ENCODE assay signal across 9 cellular contexts in genomic region chr3:169846458-169847193, GRCh38. TPM values are rescaled to one million over a fixed set of nuclear protein-coding genes. Genes with fewer than 3 reads are reported as not detected.
DNase-seq lines count a peak whose midpoint lies in the region; ATAC-seq and TF ChIP-seq lines count a peak whose summit lies in the region.
"Had no signal": no experiment of that assay in that cellular context is flagged by ENCODE, and none has a peak within 500 bp of the region (broad histone marks: within the 10 kb centered on the region; RNA-seq: fewer than 3 reads in every experiment).

No MANE protein-coding gene starts in this region.

- BruUV-seq in Calu3 (replicated peaks; lab: Mats Ljungman, UMichigan): no TSS peak

- no peak overlapping the region for H3K27ac Mint-ChIP-seq in Calu3 (ENCODE audit: unreplicated experiment)

- intact Hi-C loops in Calu3 (cut with micrococcal nuclease; ENCODE audit: unreplicated experiment): no loop called here

- no peak overlapping the region for H3K4me3 ChIP-seq in fibroblast of the aortic adventitia (ENCODE audit: low read depth, low read length)

- TF ChIP-seq CTCF in fibroblast of the aortic adventitia (IDR thresholded peaks at IDR 0.05; ENCODE audit: insufficient read depth, low read length) (no peak), Calu3 (IDR thresholded peaks at IDR 0.05; ENCODE audit: unreplicated experiment) (no peak)

- H3K4me3 Mint-ChIP-seq in Calu3 (ENCODE audit: low read depth, unreplicated experiment): no peak overlapping the region

- CTCF ChIA-PET in Calu3 (lab: Charles Lee): no interaction called here

- peak; percentile 68 for DNase-seq in GM03348 (ENCODE audit: low spot score)
- DNase-seq in fibroblast of the aortic adventitia (ENCODE audit: low read depth): peak; percentile 56
- no peak for DNase-seq in SHP77 treated with DMSO at 0.1 percent for 48 hours (lab: John Stamatoyannopoulos, UW)
- no peak for DNase-seq in Calu3
- DNase-seq in midbrain (lab: John Stamatoyannopoulos, UW): no peak
- DNase-seq in NCI-H446 treated with DMSO at 0.1 percent for 48 hours (lab: John Stamatoyannopoulos, UW): no peak
- DNase-seq: T-helper 1 cell had no signal

- H3K4me1 Mint-ChIP-seq in Calu3 (ENCODE audit: low read depth, unreplicated experiment): no peaks in the 10 kb centered on the region

- H3K27me3 Mint-ChIP-seq in Calu3 (ENCODE audit: unreplicated experiment): no peaks in the 10 kb centered on the region

- H3K36me3 Mint-ChIP-seq in Calu3 (ENCODE audit: insufficient read depth, unreplicated experiment): no peaks in the 10 kb centered on the region

- H3K9me3 Mint-ChIP-seq in Calu3 (ENCODE audit: low read depth, unreplicated experiment): no peaks in the 10 kb centered on the region

- ATAC-seq in GM21528 (IDR thresholded peaks at IDR 0.05; ENCODE audit: low FRiP score, unreplicated experiment) (peak; percentile 93), HG03520 (IDR thresholded peaks at IDR 0.05; ENCODE audit: unreplicated experiment) (peak; percentile 96)

RNA-seq across cellular contexts. Expression of gene LRRC31, which starts 23.1 kb away (rescaled TPM):
- not detected in 2 replicates for total RNA-seq in fibroblast of the aortic adventitia (ENCODE audit: low replicate concordance)
- 2.8 and 3.3 TPM in 2 replicates for total RNA-seq in Calu3 (2022)

RNA-seq across cellular contexts. Expression of gene LRRC34, which starts 33.9 kb away (rescaled TPM):
- 7.4 and 15.0 TPM in 2 replicates for total RNA-seq in fibroblast of the aortic adventitia (ENCODE audit: low replicate concordance)
- not detected in 2 replicates for total RNA-seq in Calu3 (2022)

RNA-seq across cellular contexts. Expression of gene LRRIQ4, which starts 34.0 kb away (rescaled TPM):
- 0.09 TPM in 1 of 2 replicates, not detected in the other for total RNA-seq in fibroblast of the aortic adventitia (ENCODE audit: low replicate concordance)
- 0.27 TPM in 1 of 2 replicates, not detected in the other for total RNA-seq in Calu3 (2022)

Comparison
In these comparisons a context has a peak if more than half of its experiments do, and no peak if none do; other contexts are left out.
1. DNase-seq: peak in GM03348 (single experiment) and fibroblast of the aortic adventitia (single experiment); none in SHP77 treated with DMSO at 0.1 percent for 48 hours (single experiment), Calu3 (single experiment), midbrain (single experiment) and NCI-H446 treated with DMSO at 0.1 percent for 48 hours (single experiment).